18 cellular contexts compared by ENCODE assay signal in the genomic region with DNA sequence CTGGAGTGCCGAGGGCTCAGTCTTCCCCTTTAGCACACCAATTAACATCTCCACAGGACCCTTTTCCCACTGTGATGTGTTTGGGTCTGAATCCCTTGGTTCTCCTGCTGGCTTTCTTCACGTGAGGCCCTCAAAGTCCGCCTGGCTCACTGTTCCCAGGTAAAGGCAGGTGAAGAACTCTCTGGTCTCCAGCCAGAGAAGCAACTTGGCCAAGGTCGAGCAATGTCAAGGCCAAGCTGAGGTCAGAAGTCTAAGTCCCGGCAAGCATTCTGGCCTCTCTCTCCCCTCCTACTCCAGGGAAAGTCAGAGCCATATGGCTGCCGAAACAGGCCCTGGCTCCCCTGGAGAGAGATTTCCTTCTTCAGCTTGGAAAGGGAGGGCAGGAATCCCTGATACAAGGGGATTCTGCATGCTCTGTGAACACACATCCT.
"Had no signal": no experiment of that assay in that cellular context is flagged by ENCODE, and none has a peak within 500 bp of the region (broad histone marks: within the 10 kb centered on the region; RNA-seq: fewer than 3 reads in every experiment).

No MANE protein-coding gene starts in this region.

- H3K4me1 ChIP-seq: upper lobe of left lung had no signal

- H3K4me2 ChIP-seq: hepatocyte had no signal

- H3K36me3 ChIP-seq: gastroesophageal sphincter, upper lobe of left lung had no signal

- H3K4me1 Mint-ChIP-seq: activated B cell treated with CpG ODN at 0.5 μM for 24 hours; activated CD4-positive, alpha-beta T cell treated with anti-CD3 and anti-CD28 coated beads, Interleukin-2, amount 10 ng/mL, durations not matched to agents 7 days and 5 days; activated naive CD4-positive, alpha-beta T cell treated with anti-CD3 and anti-CD28 coated beads, Interleukin-2, amount 10 ng/mL, durations not matched to agents 7 days and 5 days had no signal

- H2AFZ ChIP-seq: hepatocyte had no signal

- DNase-seq: activated B cell treated with CpG ODN at 0.5 μM for 24 hours; activated CD4-positive, alpha-beta T cell treated with anti-CD3 and anti-CD28 coated beads, Interleukin-2, amount 10 ng/mL, durations not matched to agents 7 days and 5 days; activated CD8-positive, alpha-beta memory T cell treated with anti-CD3 and anti-CD28 coated beads for 24 hours; activated naive CD4-positive, alpha-beta T cell treated with anti-CD3 and anti-CD28 coated beads, Interleukin-2, amount 10 ng/mL, durations not matched to agents 7 days and 5 days; activated T-cell treated with anti-CD3 and anti-CD28 coated beads for 4 hours; caudate nucleus; effector memory CD4-positive, alpha-beta T cell; left colon; mammary epithelial cell; stimulated activated CD4-positive, alpha-beta T cell treated with anti-CD3 and anti-CD28 coated beads, Interleukin-4, amount 100 ng/mL, for 24 hours; upper lobe of left lung had no signal

- H3K79me2 ChIP-seq: hepatocyte had no signal

- H3K4me3 ChIP-seq: gastroesophageal sphincter, hepatocyte, upper lobe of left lung had no signal

- H3K9me3 ChIP-seq: gastroesophageal sphincter, upper lobe of left lung had no signal

- H3K27me3 ChIP-seq: upper lobe of left lung had no signal

- H3K9me3 Mint-ChIP-seq: activated B cell treated with CpG ODN at 0.5 μM for 24 hours; activated CD4-positive, alpha-beta T cell treated with anti-CD3 and anti-CD28 coated beads, Interleukin-2, amount 10 ng/mL, durations not matched to agents 7 days and 5 days; activated naive CD4-positive, alpha-beta T cell treated with anti-CD3 and anti-CD28 coated beads, Interleukin-2, amount 10 ng/mL, durations not matched to agents 7 days and 5 days; activated T-helper 2 cell treated with anti-CD3 and anti-CD28 coated beads, Interferon-gamma antibody, Interleukin-2, Interleukin-4, amounts not matched to agents 10 μg/mL and 5 μg/mL and 100 μg/mL, durations not matched to agents 14 hours and 24 hours and 36 hours; natural killer cell treated with Interleukin-12 subunit alpha and Interleukin-12 subunit beta and Interleukin-15 and Interleukin-18, amount 100 ng/mL, for 72 hours; stimulated activated naive CD8-positive, alpha-beta T cell treated with anti-CD3 and anti-CD28 coated beads, Interleukin-15, Interleukin-2, amounts not matched to agents 100 ng/mL and 50 ng/mL, for 24 hours; T-helper 1 cell treated with Interleukin-12 subunit alpha and Interleukin-12 subunit beta and Interleukin-4 antibody, amounts not matched to agents 30 μg/mL and 1 μg/mL, for 36 hours had no signal

- H3K36me3 Mint-ChIP-seq: activated naive CD4-positive, alpha-beta T cell treated with anti-CD3 and anti-CD28 coated beads, Interleukin-2, amount 10 ng/mL, durations not matched to agents 7 days and 5 days; natural killer cell treated with Interleukin-12 subunit alpha and Interleukin-12 subunit beta and Interleukin-15 and Interleukin-18, amount 100 ng/mL, for 72 hours had no signal

- H3K27ac ChIP-seq: epithelial cell of prostate, gastroesophageal sphincter, hepatocyte, upper lobe of left lung had no signal

- H3K27ac Mint-ChIP-seq: activated B cell treated with CpG ODN at 0.5 μM for 24 hours; activated CD4-positive, alpha-beta T cell treated with anti-CD3 and anti-CD28 coated beads, Interleukin-2, amount 10 ng/mL, durations not matched to agents 7 days and 5 days; activated naive CD4-positive, alpha-beta T cell treated with anti-CD3 and anti-CD28 coated beads, Interleukin-2, amount 10 ng/mL, durations not matched to agents 7 days and 5 days; activated T-helper 2 cell treated with anti-CD3 and anti-CD28 coated beads, Interferon-gamma antibody, Interleukin-2, Interleukin-4, amounts not matched to agents 10 μg/mL and 5 μg/mL and 100 μg/mL, durations not matched to agents 14 hours and 24 hours and 36 hours; natural killer cell treated with Interleukin-12 subunit alpha and Interleukin-12 subunit beta and Interleukin-15 and Interleukin-18, amount 100 ng/mL, for 72 hours; stimulated activated naive CD8-positive, alpha-beta T cell treated with anti-CD3 and anti-CD28 coated beads, Interleukin-15, Interleukin-2, amounts not matched to agents 100 ng/mL and 50 ng/mL, for 24 hours; T-helper 1 cell treated with Interleukin-12 subunit alpha and Interleukin-12 subunit beta and Interleukin-4 antibody, amounts not matched to agents 30 μg/mL and 1 μg/mL, for 36 hours had no signal

- H3K4me3 Mint-ChIP-seq: activated B cell treated with CpG ODN at 0.5 μM for 24 hours; activated CD4-positive, alpha-beta T cell treated with anti-CD3 and anti-CD28 coated beads, Interleukin-2, amount 10 ng/mL, durations not matched to agents 7 days and 5 days; activated naive CD4-positive, alpha-beta T cell treated with anti-CD3 and anti-CD28 coated beads, Interleukin-2, amount 10 ng/mL, durations not matched to agents 7 days and 5 days; natural killer cell treated with Interleukin-12 subunit alpha and Interleukin-12 subunit beta and Interleukin-15 and Interleukin-18, amount 100 ng/mL, for 72 hours; stimulated activated naive CD8-positive, alpha-beta T cell treated with anti-CD3 and anti-CD28 coated beads, Interleukin-15, Interleukin-2, amounts not matched to agents 100 ng/mL and 50 ng/mL, for 24 hours; T-helper 1 cell treated with Interleukin-12 subunit alpha and Interleukin-12 subunit beta and Interleukin-4 antibody, amounts not matched to agents 30 μg/mL and 1 μg/mL, for 36 hours had no signal
